8 cellular contexts compared by ENCODE assay signal in the genomic region with DNA sequence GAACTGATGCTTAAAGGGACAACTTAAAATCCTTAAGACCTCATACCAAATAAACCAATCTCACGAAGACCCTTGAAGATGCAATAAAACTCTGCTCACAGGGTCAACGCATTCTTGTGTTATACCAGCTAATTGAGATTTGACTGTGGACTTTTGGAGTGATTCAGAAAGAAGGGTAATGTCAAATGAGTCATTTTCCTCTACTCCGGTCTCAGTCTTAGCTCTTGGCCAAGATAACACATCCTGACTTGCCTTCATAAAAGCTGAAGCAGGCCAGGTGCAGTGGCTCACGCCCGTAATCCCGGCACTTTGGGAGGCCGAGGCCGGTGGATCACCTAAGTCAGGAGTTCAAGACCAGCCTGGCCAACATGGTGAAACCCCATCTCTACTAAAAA. TPM values are rescaled to one million over a fixed set of nuclear protein-coding genes. Genes with fewer than 3 reads are reported as not detected.
A peak's percentile ranks its signal among the peaks of the same experiment; 100 is the strongest.
DNase-seq lines count a peak whose midpoint lies in the region; ATAC-seq and TF ChIP-seq lines count a peak whose summit lies in the region.

No MANE protein-coding gene starts in this region.

- H3K4me1 Mint-ChIP-seq in activated B cell treated with CpG ODN at 0.5 μM for 24 hours = peaks cover 68% of the 10 kb centered on the region

- CTCF ChIA-PET in activated B cell treated with CpG ODN at 0.5 μM for 24 hours (lab: Charles Lee) = interaction anchor here (1.1 to 2.9 kb wide), 10 partner anchors 12 to 246 kb away, joined by 3 to 40 read pairs (median 5); a partner anchor contains a TSS

- H3K27me3 Mint-ChIP-seq in activated B cell treated with CpG ODN at 0.5 μM for 24 hours = no peaks in the 10 kb centered on the region

- no peaks in the 10 kb centered on the region for H3K9me3 Mint-ChIP-seq in activated B cell treated with CpG ODN at 0.5 μM for 24 hours

- no peak for ATAC-seq in activated B cell treated with CpG ODN at 0.5 μM for 24 hours (ENCODE audit: low read depth)

- POLR2A ChIA-PET in activated B cell treated with CpG ODN at 0.5 μM for 24 hours (lab: Charles Lee) = interaction anchor here (0.6 to 6.5 kb wide), 17 partner anchors 10 to 247 kb away, joined by 3 to 113 read pairs (median 7); a partner anchor contains a TSS

- peak overlapping the region; percentile 96 for H3K4me3 Mint-ChIP-seq in activated B cell treated with CpG ODN at 0.5 μM for 24 hours

- DNase-seq in activated effector memory CD4-positive, alpha-beta T cell treated with anti-CD3 and anti-CD28 coated beads, Interleukin-2, amount 50 U/mL, for 16 hours = peak; percentile 82
- no peak for DNase-seq in activated effector memory CD4-positive, alpha-beta T cell treated with Interleukin-2 at 50 U/mL for 16 hours
- DNase-seq in activated B cell treated with CpG ODN at 0.5 μM for 24 hours (no peak), dermis blood vessel endothelial cell (peak; percentile 94), pons (ENCODE audit: low spot score) (peak; percentile 10), NCI-H510A treated with DMSO at 0.1 percent for 48 hours (lab: John Stamatoyannopoulos, UW) (no peak), occipital lobe (lab: John Stamatoyannopoulos, UW) (no peak), middle frontal gyrus (ENCODE audit: extremely low spot score, low spot score) (no peak)

- peak overlapping the region; percentile 94 for H3K27ac Mint-ChIP-seq in activated B cell treated with CpG ODN at 0.5 μM for 24 hours

- TF ChIP-seq CTCF in activated B cell treated with CpG ODN at 0.5 μM for 24 hours (IDR thresholded peaks at IDR 0.05) = no peak

- peaks cover 51% of the 10 kb centered on the region for H3K36me3 Mint-ChIP-seq in activated B cell treated with CpG ODN at 0.5 μM for 24 hours (ENCODE audit: low read depth)

- intact Hi-C loops in activated B cell treated with CpG ODN at 0.5 μM for 24 hours (cut with micrococcal nuclease) = no loop called here

RNA-seq across cellular contexts. Expression of a gene that starts 3.8 kb away (rescaled TPM):
- total RNA-seq in activated B cell treated with CpG ODN at 0.5 μM for 24 hours (1,253 and 1,275 TPM in 2 replicates), dermis blood vessel endothelial cell (714 and 1,526 TPM in 2 replicates), occipital lobe (258 TPM)

RNA-seq across cellular contexts. Expression of a gene that starts 29.6 kb away (rescaled TPM):
- total RNA-seq in activated B cell treated with CpG ODN at 0.5 μM for 24 hours = not detected in 2 replicates
- 0.14 and 0.17 TPM in 2 replicates for total RNA-seq in dermis blood vessel endothelial cell
- 0.47 TPM for total RNA-seq in occipital lobe

RNA-seq across cellular contexts. Expression of a gene that starts 45.2 kb away (rescaled TPM):
- total RNA-seq in activated B cell treated with CpG ODN at 0.5 μM for 24 hours = 70.7 and 81.4 TPM in 2 replicates
- total RNA-seq in dermis blood vessel endothelial cell = 11.4 and 15.7 TPM in 2 replicates
- total RNA-seq in occipital lobe = 54.6 TPM

Comparison
In these comparisons a context has a peak if more than half of its experiments do, and no peak if none do; other contexts are left out.
1. DNase-seq: peak in activated effector memory CD4-positive, alpha-beta T cell treated with anti-CD3 and anti-CD28 coated beads, Interleukin-2, amount 50 U/mL, for 16 hours (single experiment), dermis blood vessel endothelial cell (single experiment) and pons (single experiment); none in activated effector memory CD4-positive, alpha-beta T cell treated with Interleukin-2 at 50 U/mL for 16 hours (single experiment), activated B cell treated with CpG ODN at 0.5 μM for 24 hours (single experiment), NCI-H510A treated with DMSO at 0.1 percent for 48 hours (single experiment), occipital lobe (single experiment) and middle frontal gyrus (single experiment).